15 cellular contexts compared by ENCODE assay signal in genomic region chr7:22256702-22257101, GRCh38.
A peak's percentile ranks its signal among the peaks of the same experiment; 100 is the strongest.
DNase-seq lines count a peak whose midpoint lies in the region; ATAC-seq and TF ChIP-seq lines count a peak whose summit lies in the region.
"Had no signal": no experiment of that assay in that cellular context is flagged by ENCODE, and none has a peak within 500 bp of the region (broad histone marks: within the 10 kb centered on the region; RNA-seq: fewer than 3 reads in every experiment).

No MANE protein-coding gene starts in this region.

- ATAC-seq in right cardiac atrium (peak; percentile 41 to 61), Right ventricle myocardium superior (ENCODE audit: poor library complexity) (no peak), HG02678 (IDR thresholded peaks at IDR 0.05; ENCODE audit: unreplicated experiment) (no peak)
- ATAC-seq: natural killer cell treated with Interleukin-12 subunit alpha and Interleukin-12 subunit beta and Interleukin-15 and Interleukin-18, amount 100 ng/mL, for 72 hours had no signal

- H3K9me3 ChIP-seq in right cardiac atrium (ENCODE audit: control insufficient read depth, low read length): no peaks in the 10 kb centered on the region
- H3K9me3 ChIP-seq in ascending aorta: no peaks in the 10 kb centered on the region
- no peaks in the 10 kb centered on the region for H3K9me3 ChIP-seq in adrenal gland (replicated peaks in 1 of 3)
- H3K9me3 ChIP-seq: uterus had no signal

- H3K4me1 ChIP-seq in right cardiac atrium (ENCODE audit: control insufficient read depth, insufficient read depth, low read length) (peaks cover 3% of the 10 kb centered on the region), ascending aorta (no peaks in the 10 kb centered on the region), adrenal gland (replicated peaks in 1 of 2) (no peaks in the 10 kb centered on the region)
- H3K4me1 ChIP-seq: uterus had no signal

- TF ChIP-seq POLR2A in adrenal gland (IDR thresholded peaks at IDR 0.05): no peak

- no peak overlapping the region for H3K27ac ChIP-seq in right cardiac atrium (ENCODE audit: low read length)
- no peak overlapping the region for H3K27ac ChIP-seq in ascending aorta
- peak overlapping the region; percentile 64 for H3K27ac ChIP-seq in layer of hippocampus (ENCODE audit: low read depth, low read length)
- no peak overlapping the region for H3K27ac ChIP-seq in adrenal gland
- H3K27ac ChIP-seq: HL-60, uterus had no signal

- DNase-seq in right cardiac atrium (no peak), Right ventricle myocardium superior (no peak), ascending aorta (ENCODE audit: low spot score in 2 of 2) (no peak), adrenal gland (no peak), germinal center (ENCODE audit: low spot score) (no peak)
- no peak for DNase-seq in stimulated activated naive CD4-positive, alpha-beta T cell treated with Interleukin-2 at 50 U/mL for 16 hours (lab: John Stamatoyannopoulos, UW)
- DNase-seq: activated naive CD4-positive, alpha-beta T cell treated with Interleukin-2 at 50 U/mL for 16 hours; dermis blood vessel endothelial cell; NCI-H2107; retina; uterus had no signal

- intact Hi-C loops in right cardiac atrium (cut with DNase I): loop anchor here in 2 of 4 donors (10.0 kb wide), 2 partner anchors 102 to 152 kb away; no protein-coding TSS in a partner anchor
- intact Hi-C loops in Right ventricle myocardium superior (cut with DNase I): no loop called here
- intact Hi-C loops in ascending aorta (cut with DNase I): loop anchor here (1.0 to 5.0 kb wide), 4 partner anchors 64 to 231 kb away; no protein-coding TSS in a partner anchor
- intact Hi-C loops in adrenal gland (cut with DNase I): no loop called here

- H3K36me3 ChIP-seq in ascending aorta (no peaks in the 10 kb centered on the region), adrenal gland (replicated peaks in 1 of 2) (no peaks in the 10 kb centered on the region)
- H3K36me3 ChIP-seq: uterus had no signal

- H3K27me3 ChIP-seq in right cardiac atrium (ENCODE audit: control insufficient read depth, insufficient read depth) (no peaks in the 10 kb centered on the region), ascending aorta (no peaks in the 10 kb centered on the region), layer of hippocampus (ENCODE audit: control insufficient read depth, insufficient read depth, low read length) (no peaks in the 10 kb centered on the region), adrenal gland (no peaks in the 10 kb centered on the region)
- H3K27me3 ChIP-seq: uterus had no signal

- TF ChIP-seq CTCF in ascending aorta (IDR thresholded peaks at IDR 0.05): peak in 2 of 3 experiments; percentile 40 to 59
- peak in 2 of 6 experiments; percentile 22 to 29 for TF ChIP-seq CTCF in adrenal gland (IDR thresholded peaks at IDR 0.05)

- 41% methylated on average over 2 of the region's 2 CpGs for WGBS in right cardiac atrium
- 50 to 60% (median 56%) methylated on average over 2 of the region's 2 CpGs for WGBS in adrenal gland, 4 donors

- H3K4me3 ChIP-seq in right cardiac atrium (ENCODE audit: low read length) (no peak overlapping the region), ascending aorta (peak overlapping the region in 1 of 2 donors; percentile 16), adrenal gland (no peak overlapping the region)
- H3K4me3 ChIP-seq: uterus had no signal

Comparison
In these comparisons a context has a peak if more than half of its experiments do, and no peak if none do; other contexts are left out.
1. ATAC-seq: peak in right cardiac atrium (2 of 2); none in Right ventricle myocardium superior (single experiment) and HG02678 (single experiment).